Comparison of ENCODE assay signal across 1 cellular context in the genomic region with DNA sequence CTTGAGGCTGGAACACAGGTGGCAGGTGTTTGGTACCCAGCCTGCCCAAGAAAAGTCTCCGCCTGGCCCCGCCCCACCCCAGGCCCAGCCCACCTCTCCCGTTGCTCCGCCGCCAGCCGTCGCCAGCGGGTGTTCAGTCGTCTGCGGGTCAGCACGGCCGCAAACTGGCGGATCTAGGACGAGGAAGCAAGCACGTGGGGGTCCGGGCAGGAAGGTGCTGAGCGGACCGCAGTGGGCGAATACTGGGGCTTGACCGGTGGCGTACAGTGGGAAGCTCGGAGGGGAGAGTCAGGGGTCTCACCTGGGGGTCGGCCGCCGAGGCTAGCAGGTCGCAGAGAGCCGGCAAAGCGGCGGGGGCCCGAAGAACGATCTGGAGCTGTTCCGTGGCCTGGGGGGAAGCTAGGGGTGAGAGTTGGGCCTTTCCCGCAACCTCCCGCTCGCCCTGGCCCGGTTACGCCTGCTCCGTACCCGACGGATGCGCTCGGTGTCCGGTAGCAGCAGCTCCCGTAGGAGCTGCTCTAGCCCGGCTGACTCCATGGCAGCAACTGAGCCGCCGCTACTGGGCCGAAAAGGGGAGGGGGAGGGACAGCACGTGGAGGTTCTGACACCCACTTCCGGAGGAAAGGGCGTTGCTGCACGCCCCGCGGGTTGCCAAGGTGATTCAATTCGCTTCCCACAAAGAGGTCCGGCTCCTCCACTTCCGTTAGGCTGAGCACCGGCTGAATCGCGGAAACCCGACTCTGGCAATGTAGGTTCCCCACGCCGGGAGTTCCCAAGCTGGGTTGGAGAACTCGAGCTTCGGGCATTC.
TF ChIP-seq lines count a peak whose summit lies in the region.

A gene with protein sequence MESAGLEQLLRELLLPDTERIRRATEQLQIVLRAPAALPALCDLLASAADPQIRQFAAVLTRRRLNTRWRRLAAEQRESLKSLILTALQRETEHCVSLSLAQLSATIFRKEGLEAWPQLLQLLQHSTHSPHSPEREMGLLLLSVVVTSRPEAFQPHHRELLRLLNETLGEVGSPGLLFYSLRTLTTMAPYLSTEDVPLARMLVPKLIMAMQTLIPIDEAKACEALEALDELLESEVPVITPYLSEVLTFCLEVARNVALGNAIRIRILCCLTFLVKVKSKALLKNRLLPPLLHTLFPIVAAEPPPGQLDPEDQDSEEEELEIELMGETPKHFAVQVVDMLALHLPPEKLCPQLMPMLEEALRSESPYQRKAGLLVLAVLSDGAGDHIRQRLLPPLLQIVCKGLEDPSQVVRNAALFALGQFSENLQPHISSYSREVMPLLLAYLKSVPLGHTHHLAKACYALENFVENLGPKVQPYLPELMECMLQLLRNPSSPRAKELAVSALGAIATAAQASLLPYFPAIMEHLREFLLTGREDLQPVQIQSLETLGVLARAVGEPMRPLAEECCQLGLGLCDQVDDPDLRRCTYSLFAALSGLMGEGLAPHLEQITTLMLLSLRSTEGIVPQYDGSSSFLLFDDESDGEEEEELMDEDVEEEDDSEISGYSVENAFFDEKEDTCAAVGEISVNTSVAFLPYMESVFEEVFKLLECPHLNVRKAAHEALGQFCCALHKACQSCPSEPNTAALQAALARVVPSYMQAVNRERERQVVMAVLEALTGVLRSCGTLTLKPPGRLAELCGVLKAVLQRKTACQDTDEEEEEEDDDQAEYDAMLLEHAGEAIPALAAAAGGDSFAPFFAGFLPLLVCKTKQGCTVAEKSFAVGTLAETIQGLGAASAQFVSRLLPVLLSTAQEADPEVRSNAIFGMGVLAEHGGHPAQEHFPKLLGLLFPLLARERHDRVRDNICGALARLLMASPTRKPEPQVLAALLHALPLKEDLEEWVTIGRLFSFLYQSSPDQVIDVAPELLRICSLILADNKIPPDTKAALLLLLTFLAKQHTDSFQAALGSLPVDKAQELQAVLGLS (minus strand): TSS at position 566 of the 808 bp plus-strand sequence. CDS start 29 bp downstream, at position 537.

TF ChIP-seq in HEK293, 187 proteins besides CTCF, POLR2A, EP300 and RAD21 (continued from another document and continues in another):
- 0 out of 2 replicates have a peak, but pooled peaks have one; percentile 27 for TF ChIP-seq GFI1B (tag by site-specific recombination; IDR thresholded peaks at IDR 0.05)
- peak; percentile 83; the same call in 1 of the 2 replicates for TF ChIP-seq ZNF610 (tag by site-specific recombination; IDR thresholded peaks at IDR 0.05; ENCODE audit: borderline replicate concordance)
- TF ChIP-seq ZNF24 (tag by site-specific recombination; IDR thresholded peaks at IDR 0.05) = peak; percentile 93
- TF ChIP-seq ZNF660 (tag by site-specific recombination; IDR thresholded peaks at IDR 0.05) = peak; percentile 98
- TF ChIP-seq ZFP37 (tag by site-specific recombination; IDR thresholded peaks at IDR 0.05) = peak; percentile 79; the same call in 1 of the 2 replicates
- peak; percentile 73; the same call in 1 of the 2 replicates for TF ChIP-seq ZFP69B (tag by site-specific recombination; IDR thresholded peaks at IDR 0.05)
- TF ChIP-seq, protein P1, sequence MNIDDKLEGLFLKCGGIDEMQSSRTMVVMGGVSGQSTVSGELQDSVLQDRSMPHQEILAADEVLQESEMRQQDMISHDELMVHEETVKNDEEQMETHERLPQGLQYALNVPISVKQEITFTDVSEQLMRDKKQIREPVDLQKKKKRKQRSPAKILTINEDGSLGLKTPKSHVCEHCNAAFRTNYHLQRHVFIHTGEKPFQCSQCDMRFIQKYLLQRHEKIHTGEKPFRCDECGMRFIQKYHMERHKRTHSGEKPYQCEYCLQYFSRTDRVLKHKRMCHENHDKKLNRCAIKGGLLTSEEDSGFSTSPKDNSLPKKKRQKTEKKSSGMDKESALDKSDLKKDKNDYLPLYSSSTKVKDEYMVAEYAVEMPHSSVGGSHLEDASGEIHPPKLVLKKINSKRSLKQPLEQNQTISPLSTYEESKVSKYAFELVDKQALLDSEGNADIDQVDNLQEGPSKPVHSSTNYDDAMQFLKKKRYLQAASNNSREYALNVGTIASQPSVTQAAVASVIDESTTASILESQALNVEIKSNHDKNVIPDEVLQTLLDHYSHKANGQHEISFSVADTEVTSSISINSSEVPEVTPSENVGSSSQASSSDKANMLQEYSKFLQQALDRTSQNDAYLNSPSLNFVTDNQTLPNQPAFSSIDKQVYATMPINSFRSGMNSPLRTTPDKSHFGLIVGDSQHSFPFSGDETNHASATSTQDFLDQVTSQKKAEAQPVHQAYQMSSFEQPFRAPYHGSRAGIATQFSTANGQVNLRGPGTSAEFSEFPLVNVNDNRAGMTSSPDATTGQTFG (tag by site-specific recombination; IDR thresholded peaks at IDR 0.05; ENCODE audit: borderline replicate concordance) = peak; percentile 92; the same call in 1 of the 2 replicates
- peak; percentile 98 for TF ChIP-seq KLF7 (tag by site-specific recombination; IDR thresholded peaks at IDR 0.05; ENCODE audit: borderline replicate concordance)
- peak; percentile 70 for TF ChIP-seq ZNF843 (tag by site-specific recombination; IDR thresholded peaks at IDR 0.05)
- TF ChIP-seq ZFHX2 (tag by site-specific recombination; conservative IDR thresholded peaks at IDR 0.05) = peak; percentile 51; the same call in 1 of the 2 replicates
- TF ChIP-seq SCRT2 (tag by site-specific recombination; IDR thresholded peaks at IDR 0.05) = no peak
- no peak for TF ChIP-seq ZNF112 (tag by site-specific recombination; IDR thresholded peaks at IDR 0.05)
- no peak for TF ChIP-seq ZNF596 (tag by site-specific recombination; IDR thresholded peaks at IDR 0.05)
- no peak for TF ChIP-seq MZF1 (tag by site-specific recombination; IDR thresholded peaks at IDR 0.05; ENCODE audit: borderline replicate concordance)
- TF ChIP-seq, protein P2, sequence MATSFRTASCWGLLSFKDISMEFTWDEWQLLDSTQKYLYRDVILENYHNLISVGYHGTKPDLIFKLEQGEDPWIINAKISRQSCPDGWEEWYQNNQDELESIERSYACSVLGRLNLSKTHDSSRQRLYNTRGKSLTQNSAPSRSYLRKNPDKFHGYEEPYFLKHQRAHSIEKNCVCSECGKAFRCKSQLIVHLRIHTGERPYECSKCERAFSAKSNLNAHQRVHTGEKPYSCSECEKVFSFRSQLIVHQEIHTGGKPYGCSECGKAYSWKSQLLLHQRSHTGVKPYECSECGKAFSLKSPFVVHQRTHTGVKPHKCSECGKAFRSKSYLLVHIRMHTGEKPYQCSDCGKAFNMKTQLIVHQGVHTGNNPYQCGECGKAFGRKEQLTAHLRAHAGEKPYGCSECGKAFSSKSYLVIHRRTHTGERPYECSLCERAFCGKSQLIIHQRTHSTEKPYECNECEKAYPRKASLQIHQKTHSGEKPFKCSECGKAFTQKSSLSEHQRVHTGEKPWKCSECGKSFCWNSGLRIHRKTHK (tag by site-specific recombination; IDR thresholded peaks at IDR 0.05) = no peak
- peak; percentile 82 for TF ChIP-seq ZNF335 (tag by site-specific recombination; conservative IDR thresholded peaks at IDR 0.05)
- TF ChIP-seq SP7 (tag by site-specific recombination; IDR thresholded peaks at IDR 0.05) = peak; percentile 93
- no peak for TF ChIP-seq ZNF530 (tag by site-specific recombination; IDR thresholded peaks at IDR 0.05; ENCODE audit: low read depth)
- no peak for TF ChIP-seq ZFP41 (tag by site-specific recombination; IDR thresholded peaks at IDR 0.05; ENCODE audit: borderline replicate concordance)
- TF ChIP-seq OVOL3 (tag by site-specific recombination; IDR thresholded peaks at IDR 0.05) = peak; percentile 73; the same call in 1 of the 2 replicates
- TF ChIP-seq, protein P3, sequence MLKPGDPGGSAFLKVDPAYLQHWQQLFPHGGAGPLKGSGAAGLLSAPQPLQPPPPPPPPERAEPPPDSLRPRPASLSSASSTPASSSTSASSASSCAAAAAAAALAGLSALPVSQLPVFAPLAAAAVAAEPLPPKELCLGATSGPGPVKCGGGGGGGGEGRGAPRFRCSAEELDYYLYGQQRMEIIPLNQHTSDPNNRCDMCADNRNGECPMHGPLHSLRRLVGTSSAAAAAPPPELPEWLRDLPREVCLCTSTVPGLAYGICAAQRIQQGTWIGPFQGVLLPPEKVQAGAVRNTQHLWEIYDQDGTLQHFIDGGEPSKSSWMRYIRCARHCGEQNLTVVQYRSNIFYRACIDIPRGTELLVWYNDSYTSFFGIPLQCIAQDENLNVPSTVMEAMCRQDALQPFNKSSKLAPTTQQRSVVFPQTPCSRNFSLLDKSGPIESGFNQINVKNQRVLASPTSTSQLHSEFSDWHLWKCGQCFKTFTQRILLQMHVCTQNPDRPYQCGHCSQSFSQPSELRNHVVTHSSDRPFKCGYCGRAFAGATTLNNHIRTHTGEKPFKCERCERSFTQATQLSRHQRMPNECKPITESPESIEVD (tag by site-specific recombination; IDR thresholded peaks at IDR 0.05) = 0 out of 2 replicates have a peak, but pooled peaks have one; percentile 15
- TF ChIP-seq, protein P4, sequence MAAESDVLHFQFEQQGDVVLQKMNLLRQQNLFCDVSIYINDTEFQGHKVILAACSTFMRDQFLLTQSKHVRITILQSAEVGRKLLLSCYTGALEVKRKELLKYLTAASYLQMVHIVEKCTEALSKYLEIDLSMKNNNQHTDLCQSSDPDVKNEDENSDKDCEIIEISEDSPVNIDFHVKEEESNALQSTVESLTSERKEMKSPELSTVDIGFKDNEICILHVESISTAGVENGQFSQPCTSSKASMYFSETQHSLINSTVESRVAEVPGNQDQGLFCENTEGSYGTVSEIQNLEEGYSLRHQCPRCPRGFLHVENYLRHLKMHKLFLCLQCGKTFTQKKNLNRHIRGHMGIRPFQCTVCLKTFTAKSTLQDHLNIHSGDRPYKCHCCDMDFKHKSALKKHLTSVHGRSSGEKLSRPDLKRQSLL (tag by site-specific recombination; IDR thresholded peaks at IDR 0.05) = peak; percentile 91
- TF ChIP-seq, protein P5, sequence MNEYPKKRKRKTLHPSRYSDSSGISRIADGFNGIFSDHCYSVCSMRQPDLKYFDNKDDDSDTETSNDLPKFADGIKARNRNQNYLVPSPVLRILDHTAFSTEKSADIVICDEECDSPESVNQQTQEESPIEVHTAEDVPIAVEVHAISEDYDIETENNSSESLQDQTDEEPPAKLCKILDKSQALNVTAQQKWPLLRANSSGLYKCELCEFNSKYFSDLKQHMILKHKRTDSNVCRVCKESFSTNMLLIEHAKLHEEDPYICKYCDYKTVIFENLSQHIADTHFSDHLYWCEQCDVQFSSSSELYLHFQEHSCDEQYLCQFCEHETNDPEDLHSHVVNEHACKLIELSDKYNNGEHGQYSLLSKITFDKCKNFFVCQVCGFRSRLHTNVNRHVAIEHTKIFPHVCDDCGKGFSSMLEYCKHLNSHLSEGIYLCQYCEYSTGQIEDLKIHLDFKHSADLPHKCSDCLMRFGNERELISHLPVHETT (tag by site-specific recombination; IDR thresholded peaks at IDR 0.05) = peak; percentile 99
- TF ChIP-seq ZNF585B (tag by site-specific recombination; IDR thresholded peaks at IDR 0.05) = no peak
- peak; percentile 77; the same call in 1 of the 2 replicates for TF ChIP-seq ZNF394 (tag by site-specific recombination; IDR thresholded peaks at IDR 0.05; ENCODE audit: borderline replicate concordance)
- peak; percentile 96 for TF ChIP-seq ZNF324 (tag by site-specific recombination; IDR thresholded peaks at IDR 0.05)
- TF ChIP-seq, protein P6, sequence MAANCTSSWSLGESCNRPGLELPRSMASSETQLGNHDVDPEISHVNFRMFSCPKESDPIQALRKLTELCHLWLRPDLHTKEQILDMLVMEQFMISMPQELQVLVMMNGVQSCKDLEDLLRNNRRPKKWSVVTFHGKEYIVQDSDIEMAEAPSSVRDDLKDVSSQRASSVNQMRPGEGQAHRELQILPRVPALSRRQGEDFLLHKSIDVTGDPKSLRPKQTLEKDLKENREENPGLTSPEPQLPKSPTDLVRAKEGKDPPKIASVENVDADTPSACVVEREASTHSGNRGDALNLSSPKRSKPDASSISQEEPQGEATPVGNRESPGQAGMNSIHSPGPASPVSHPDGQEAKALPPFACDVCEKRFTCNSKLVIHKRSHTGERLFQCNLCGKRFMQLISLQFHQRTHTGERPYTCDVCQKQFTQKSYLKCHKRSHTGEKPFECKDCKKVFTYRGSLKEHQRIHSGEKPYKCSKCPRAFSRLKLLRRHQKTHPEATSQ (tag by site-specific recombination; IDR thresholded peaks at IDR 0.05) = peak; percentile 89
- TF ChIP-seq, protein P7, sequence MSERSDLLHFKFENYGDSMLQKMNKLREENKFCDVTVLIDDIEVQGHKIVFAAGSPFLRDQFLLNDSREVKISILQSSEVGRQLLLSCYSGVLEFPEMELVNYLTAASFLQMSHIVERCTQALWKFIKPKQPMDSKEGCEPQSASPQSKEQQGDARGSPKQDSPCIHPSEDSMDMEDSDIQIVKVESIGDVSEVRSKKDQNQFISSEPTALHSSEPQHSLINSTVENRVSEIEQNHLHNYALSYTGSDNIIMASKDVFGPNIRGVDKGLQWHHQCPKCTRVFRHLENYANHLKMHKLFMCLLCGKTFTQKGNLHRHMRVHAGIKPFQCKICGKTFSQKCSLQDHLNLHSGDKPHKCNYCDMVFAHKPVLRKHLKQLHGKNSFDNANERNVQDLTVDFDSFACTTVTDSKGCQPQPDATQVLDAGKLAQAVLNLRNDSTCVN (tag by site-specific recombination; optimal IDR thresholded peaks at IDR 0.05) = peak; percentile 46
- TF ChIP-seq, protein P8, sequence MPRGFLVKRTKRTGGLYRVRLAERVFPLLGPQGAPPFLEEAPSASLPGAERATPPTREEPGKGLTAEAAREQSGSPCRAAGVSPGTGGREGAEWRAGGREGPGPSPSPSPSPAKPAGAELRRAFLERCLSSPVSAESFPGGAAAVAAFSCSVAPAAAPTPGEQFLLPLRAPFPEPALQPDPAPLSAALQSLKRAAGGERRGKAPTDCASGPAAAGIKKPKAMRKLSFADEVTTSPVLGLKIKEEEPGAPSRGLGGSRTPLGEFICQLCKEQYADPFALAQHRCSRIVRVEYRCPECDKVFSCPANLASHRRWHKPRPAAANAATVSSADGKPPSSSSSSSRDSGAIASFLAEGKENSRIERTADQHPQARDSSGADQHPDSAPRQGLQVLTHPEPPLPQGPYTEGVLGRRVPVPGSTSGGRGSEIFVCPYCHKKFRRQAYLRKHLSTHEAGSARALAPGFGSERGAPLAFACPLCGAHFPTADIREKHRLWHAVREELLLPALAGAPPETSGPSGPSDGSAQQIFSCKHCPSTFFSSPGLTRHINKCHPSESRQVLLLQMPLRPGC (tag by site-specific recombination; IDR thresholded peaks at IDR 0.05) = peak; percentile 89
- peak; percentile 86 for TF ChIP-seq ZNF600 (tag by site-specific recombination; IDR thresholded peaks at IDR 0.05)
- TF ChIP-seq ZNF561 (tag by site-specific recombination; IDR thresholded peaks at IDR 0.05; ENCODE audit: borderline replicate concordance) = peak; percentile 97
- 0 out of 2 replicates have a peak, but pooled peaks have one; percentile 33 for TF ChIP-seq IKZF3 (tag by site-specific recombination; IDR thresholded peaks at IDR 0.05)
- TF ChIP-seq, protein P9, sequence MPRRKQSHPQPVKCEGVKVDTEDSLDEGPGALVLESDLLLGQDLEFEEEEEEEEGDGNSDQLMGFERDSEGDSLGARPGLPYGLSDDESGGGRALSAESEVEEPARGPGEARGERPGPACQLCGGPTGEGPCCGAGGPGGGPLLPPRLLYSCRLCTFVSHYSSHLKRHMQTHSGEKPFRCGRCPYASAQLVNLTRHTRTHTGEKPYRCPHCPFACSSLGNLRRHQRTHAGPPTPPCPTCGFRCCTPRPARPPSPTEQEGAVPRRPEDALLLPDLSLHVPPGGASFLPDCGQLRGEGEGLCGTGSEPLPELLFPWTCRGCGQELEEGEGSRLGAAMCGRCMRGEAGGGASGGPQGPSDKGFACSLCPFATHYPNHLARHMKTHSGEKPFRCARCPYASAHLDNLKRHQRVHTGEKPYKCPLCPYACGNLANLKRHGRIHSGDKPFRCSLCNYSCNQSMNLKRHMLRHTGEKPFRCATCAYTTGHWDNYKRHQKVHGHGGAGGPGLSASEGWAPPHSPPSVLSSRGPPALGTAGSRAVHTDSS (tag by site-specific recombination; IDR thresholded peaks at IDR 0.05) = peak; percentile 63
- no peak for TF ChIP-seq ZNF169 (tag by site-specific recombination; IDR thresholded peaks at IDR 0.05)
- TF ChIP-seq ZNF473 (tag by site-specific recombination; IDR thresholded peaks at IDR 0.05) = no peak
- peak; percentile 95 for TF ChIP-seq ZXDB (tag by site-specific recombination; IDR thresholded peaks at IDR 0.05)
- TF ChIP-seq ZNF175 (tag by site-specific recombination; IDR thresholded peaks at IDR 0.05) = no peak
